Comparison of ENCODE assay signal across 8 cellular contexts in genomic region chr1:234987415-234988159, GRCh38.
A peak's percentile ranks its signal among the peaks of the same experiment; 100 is the strongest.
DNase-seq lines count a peak whose midpoint lies in the region; ATAC-seq and TF ChIP-seq lines count a peak whose summit lies in the region.

No MANE protein-coding gene starts in this region.

- WGBS in mesenchymal stem cell: 25% methylated on average over 14 of the region's 14 CpGs

- H4K20me1 ChIP-seq in OCI-LY3 (ENCODE audit: insufficient read depth, low read length): no peaks in the 10 kb centered on the region

- DNase-seq in Daoy (ENCODE audit: low read depth) (peak; percentile 81), dermis blood vessel endothelial cell (peak; percentile 95), mesenchymal stem cell (peak; percentile 97), upper lobe of right lung (no peak), H7 (no peak), SHP77 treated with DMSO at 0.1 percent for 48 hours (lab: John Stamatoyannopoulos, UW) (no peak)

- H3K79me1 ChIP-seq in mesenchymal stem cell (replicated peaks; ENCODE audit: low read length, poor library complexity, severe bottlenecking): peaks cover 2% of the 10 kb centered on the region

- peak; percentile 72 for ATAC-seq in GM21529 (IDR thresholded peaks at IDR 0.05; ENCODE audit: unreplicated experiment)
- peak; percentile 82 for ATAC-seq in upper lobe of right lung

- H2BK15ac ChIP-seq in mesenchymal stem cell (ENCODE audit: low read depth, poor library complexity, severe bottlenecking): peak overlapping the region; percentile 97

- H2AFZ ChIP-seq in OCI-LY3 (ENCODE audit: low read depth, low read length) (peak overlapping the region; percentile 21; the same call in 1 of the 2 replicates), mesenchymal stem cell (ENCODE audit: low read depth, low read length) (no peak overlapping the region)

- H3K27ac ChIP-seq in OCI-LY3 (ENCODE audit: low read length) (peak overlapping the region; percentile 80), mesenchymal stem cell (ENCODE audit: low read length, poor library complexity, severe bottlenecking) (peak overlapping the region; percentile 83), upper lobe of right lung (peak overlapping the region; percentile 91)

- H3K27me3 ChIP-seq in OCI-LY3 (ENCODE audit: low read depth, low read length) (no peaks in the 10 kb centered on the region), mesenchymal stem cell (ENCODE audit: control insufficient read depth in 1 of 2, insufficient read depth in 1 of 2, low read length in 2 of 2) (no peaks in the 10 kb centered on the region), upper lobe of right lung (no peaks in the 10 kb centered on the region), H7 (ENCODE audit: control insufficient read depth, insufficient read depth, low read length) (no peaks in the 10 kb centered on the region)

- H3K23ac ChIP-seq in mesenchymal stem cell (ENCODE audit: low read length in 2 of 2): peak overlapping the region in 1 of 2 experiments; percentile 34

- peak overlapping the region; percentile 57 for H2AK5ac ChIP-seq in mesenchymal stem cell (ENCODE audit: low read length, severe bottlenecking)

- H3K4me1 ChIP-seq in OCI-LY3 (ENCODE audit: low read length) (peaks cover 79% of the 10 kb centered on the region), mesenchymal stem cell (ENCODE audit: control insufficient read depth, insufficient read depth, low read depth, low read length) (peaks cover 16% of the 10 kb centered on the region), upper lobe of right lung (peaks cover 49% of the 10 kb centered on the region)

- peak overlapping the region; percentile 98 for H2BK120ac ChIP-seq in mesenchymal stem cell (ENCODE audit: low read depth, low read length)

- no peak for TF ChIP-seq CTCF in OCI-LY3 (IDR thresholded peaks at IDR 0.05; ENCODE audit: low read depth, low read length)
- TF ChIP-seq CTCF in upper lobe of right lung (IDR thresholded peaks at IDR 0.05): no peak

- no peak overlapping the region for H3K14ac ChIP-seq in mesenchymal stem cell (ENCODE audit: low read length in 2 of 2)

- peak overlapping the region; percentile 71 to 90 for H3K4ac ChIP-seq in mesenchymal stem cell (ENCODE audit: low read depth in 1 of 2, low read length in 2 of 2)

- H3K9ac ChIP-seq in OCI-LY3 (ENCODE audit: low read length) (peak overlapping the region; percentile 51), mesenchymal stem cell (ENCODE audit: low read length) (peak overlapping the region; percentile 60)

- no peaks in the 10 kb centered on the region for H3K79me2 ChIP-seq in OCI-LY3 (ENCODE audit: low read length)

- H2BK5ac ChIP-seq in mesenchymal stem cell (ENCODE audit: low read depth, low read length, poor library complexity, severe bottlenecking): peak overlapping the region; percentile 39

- H4K8ac ChIP-seq in mesenchymal stem cell (ENCODE audit: low read length): peak overlapping the region; percentile 95

- H3K4me3 ChIP-seq in OCI-LY3 (ENCODE audit: low read length): peak overlapping the region; percentile 32
- no peak overlapping the region for H3K4me3 ChIP-seq in mesenchymal stem cell (ENCODE audit: insufficient read depth in 1 of 2, low read depth in 1 of 2, low read length in 2 of 2)
- H3K4me3 ChIP-seq in upper lobe of right lung: no peak overlapping the region
- H3K4me3 ChIP-seq in H7 (ENCODE audit: insufficient read depth, low read depth, low read length): no peak overlapping the region

- intact Hi-C loops in upper lobe of right lung (cut with DNase I): no loop called here

- H3K36me3 ChIP-seq in OCI-LY3 (replicated peaks; ENCODE audit: low read depth, low read length) (no peaks in the 10 kb centered on the region), mesenchymal stem cell (ENCODE audit: control insufficient read depth in 1 of 2, insufficient read depth in 2 of 2, low read depth in 1 of 2, low read length in 2 of 2) (no peaks in the 10 kb centered on the region), upper lobe of right lung (no peaks in the 10 kb centered on the region), H7 (replicated peaks; ENCODE audit: control insufficient read depth, insufficient read depth, low read length) (no peaks in the 10 kb centered on the region)

- H3K4me2 ChIP-seq in OCI-LY3 (ENCODE audit: low read length) (peak overlapping the region; percentile 69), mesenchymal stem cell (ENCODE audit: low read length, poor library complexity, severe bottlenecking) (no peak overlapping the region)

- H2BK12ac ChIP-seq in mesenchymal stem cell (ENCODE audit: low read length in 2 of 2): peak overlapping the region; percentile 96 to 99

- peak overlapping the region; percentile 91 for H4K91ac ChIP-seq in mesenchymal stem cell (ENCODE audit: low read length)

- peak overlapping the region; percentile 98 to 99 for H3K18ac ChIP-seq in mesenchymal stem cell (ENCODE audit: low read depth in 1 of 2, low read length in 2 of 2)

- H3K9me3 ChIP-seq in OCI-LY3 (ENCODE audit: insufficient read depth, low read length) (0 out of 2 replicates have a peak, but pooled peaks cover 2% of the 10 kb centered on the region), mesenchymal stem cell (ENCODE audit: control insufficient read depth, low read length) (no peaks in the 10 kb centered on the region), upper lobe of right lung (no peaks in the 10 kb centered on the region)

Comparison
In these comparisons a context has a peak if more than half of its experiments do, and no peak if none do; other contexts are left out.
1. DNase-seq: peak in Daoy (single experiment), dermis blood vessel endothelial cell (single experiment) and mesenchymal stem cell (single experiment); none in upper lobe of right lung (single experiment), H7 (single experiment) and SHP77 treated with DMSO at 0.1 percent for 48 hours (single experiment).
2. Peak in every context shown above with its lines, with median percentiles within 50 percentile points of each other: H3K27ac ChIP-seq.